1 cellular context compared by ENCODE assay signal in the genomic region with DNA sequence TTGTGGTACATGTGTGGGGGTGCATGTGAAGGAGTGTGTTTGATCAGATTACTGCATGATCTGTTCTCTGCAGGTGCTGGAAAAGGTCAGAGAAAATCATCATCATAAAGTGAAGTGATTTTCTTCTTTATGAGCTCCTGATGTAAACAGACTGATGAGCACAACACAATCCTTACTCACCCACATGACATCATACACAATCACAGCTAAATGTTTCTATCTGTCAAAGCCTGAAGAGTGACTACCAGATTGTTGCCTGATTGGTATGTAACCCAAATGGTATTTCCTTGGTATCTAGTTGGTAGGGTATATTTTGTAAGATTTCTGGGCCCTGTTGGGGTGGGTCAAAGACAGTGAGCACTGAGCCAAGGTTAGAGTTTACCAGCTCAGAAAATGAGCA.
TF ChIP-seq lines count a peak whose summit lies in the region.

No MANE protein-coding gene starts in this region.

TF ChIP-seq in IMR-90, 13 proteins besides CTCF, POLR2A, EP300 and RAD21 (continued from another document):
- TF ChIP-seq, protein P1, sequence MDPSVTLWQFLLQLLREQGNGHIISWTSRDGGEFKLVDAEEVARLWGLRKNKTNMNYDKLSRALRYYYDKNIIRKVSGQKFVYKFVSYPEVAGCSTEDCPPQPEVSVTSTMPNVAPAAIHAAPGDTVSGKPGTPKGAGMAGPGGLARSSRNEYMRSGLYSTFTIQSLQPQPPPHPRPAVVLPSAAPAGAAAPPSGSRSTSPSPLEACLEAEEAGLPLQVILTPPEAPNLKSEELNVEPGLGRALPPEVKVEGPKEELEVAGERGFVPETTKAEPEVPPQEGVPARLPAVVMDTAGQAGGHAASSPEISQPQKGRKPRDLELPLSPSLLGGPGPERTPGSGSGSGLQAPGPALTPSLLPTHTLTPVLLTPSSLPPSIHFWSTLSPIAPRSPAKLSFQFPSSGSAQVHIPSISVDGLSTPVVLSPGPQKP (IDR thresholded peaks at IDR 0.05; ENCODE audit: borderline replicate concordance, low read depth, low read length): no peak
